In genomic region chr17:2071024-2071385, GRCh38 we compare ENCODE assay signal across 8 cellular contexts. TPM values are rescaled to one million over a fixed set of nuclear protein-coding genes. Genes with fewer than 3 reads are reported as not detected.
DNase-seq lines count a peak whose midpoint lies in the region; ATAC-seq and TF ChIP-seq lines count a peak whose summit lies in the region.
"Had no signal": no experiment of that assay in that cellular context is flagged by ENCODE, and none has a peak within 500 bp of the region (broad histone marks: within the 10 kb centered on the region; RNA-seq: fewer than 3 reads in every experiment).

No MANE protein-coding gene starts in this region.

- H3K27me3 ChIP-seq in CD8-positive, alpha-beta memory T cell (ENCODE audit: insufficient read depth, low read length, poor library complexity, severe bottlenecking) = no peaks in the 10 kb centered on the region

- peaks cover 29% of the 10 kb centered on the region for H3K4me1 ChIP-seq in CD8-positive, alpha-beta memory T cell (ENCODE audit: insufficient read depth, low read length)

- no peaks in the 10 kb centered on the region for H3K9me3 Mint-ChIP-seq in CD8-positive, alpha-beta memory T cell
- no peaks in the 10 kb centered on the region for H3K9me3 Mint-ChIP-seq in activated CD8-positive, alpha-beta T cell treated with anti-CD3 and anti-CD28 coated beads for 36 hours
- H3K9me3 Mint-ChIP-seq in nephron = no peaks in the 10 kb centered on the region
- H3K9me3 Mint-ChIP-seq in chondrocyte (ENCODE audit: low read depth) = no peaks in the 10 kb centered on the region

- no peak overlapping the region for H3K27ac ChIP-seq in CD8-positive, alpha-beta memory T cell (ENCODE audit: low read depth, low read length)

- peaks cover 4% of the 10 kb centered on the region for H3K36me3 ChIP-seq in CD8-positive, alpha-beta memory T cell (ENCODE audit: insufficient read depth, low read length)

- CTCF ChIA-PET in CD8-positive, alpha-beta memory T cell (lab: Charles Lee) = interaction anchor here (1.1 to 6.1 kb wide), 2 partner anchors 14 to 16 kb away, joined by 3 to 57 read pairs; partner anchors contain the start of gene HIC1
- CTCF ChIA-PET in activated CD8-positive, alpha-beta T cell treated with anti-CD3 and anti-CD28 coated beads for 36 hours (lab: Charles Lee) = interaction anchor here (0.7 to 10.3 kb wide), 6 partner anchors 11 to 217 kb away, joined by 3 to 121 read pairs (median 11); partner anchors contain the start of gene HIC1

- ATAC-seq in activated CD8-positive, alpha-beta T cell treated with anti-CD3 and anti-CD28 coated beads for 36 hours = no peak
- ATAC-seq in HG03439 (IDR thresholded peaks at IDR 0.05; ENCODE audit: unreplicated experiment) (no peak), HG03460 (IDR thresholded peaks at IDR 0.05; ENCODE audit: unreplicated experiment) (no peak)

- no peaks in the 10 kb centered on the region for H3K27me3 Mint-ChIP-seq in CD8-positive, alpha-beta memory T cell
- no peaks in the 10 kb centered on the region for H3K27me3 Mint-ChIP-seq in activated CD8-positive, alpha-beta T cell treated with anti-CD3 and anti-CD28 coated beads for 36 hours
- H3K27me3 Mint-ChIP-seq in nephron (ENCODE audit: low read depth) (no peaks in the 10 kb centered on the region), chondrocyte (ENCODE audit: low read depth) (no peaks in the 10 kb centered on the region)

- no peak for TF ChIP-seq CTCF in activated CD8-positive, alpha-beta T cell treated with anti-CD3 and anti-CD28 coated beads for 36 hours (IDR thresholded peaks at IDR 0.05)
- no peak for TF ChIP-seq CTCF in nephron (IDR thresholded peaks at IDR 0.05; ENCODE audit: unreplicated experiment in 3 of 3)
- TF ChIP-seq CTCF in chondrocyte (IDR thresholded peaks at IDR 0.05) = no peak

- H3K4me3 ChIP-seq in CD8-positive, alpha-beta memory T cell (ENCODE audit: low read length) = no peak overlapping the region

- H3K4me1 Mint-ChIP-seq in CD8-positive, alpha-beta memory T cell = peaks cover 34 to 67% (median 50%) of the 10 kb centered on the region in 3 donors
- H3K4me1 Mint-ChIP-seq in activated CD8-positive, alpha-beta T cell treated with anti-CD3 and anti-CD28 coated beads for 36 hours (ENCODE audit: low read depth) = peaks cover 53% of the 10 kb centered on the region
- H3K4me1 Mint-ChIP-seq in nephron (peaks cover 78% of the 10 kb centered on the region), chondrocyte (ENCODE audit: low read depth) (peaks cover 61% of the 10 kb centered on the region)

- POLR2A ChIA-PET in CD8-positive, alpha-beta memory T cell (lab: Charles Lee) = interaction anchor here (0.8 to 1.4 kb wide), 2 partner anchors 10 to 19 kb away, joined by 3 read pairs; no protein-coding TSS in a partner anchor
- POLR2A ChIA-PET in activated CD8-positive, alpha-beta T cell treated with anti-CD3 and anti-CD28 coated beads for 36 hours (lab: Charles Lee) = interaction anchor here (1.2 to 5.4 kb wide), 3 partner anchors 11 to 17 kb away, joined by 4 to 46 read pairs (median 14); partner anchors contain the start of gene HIC1

- peaks cover 0 to 55% (median 21%) of the 10 kb centered on the region in 3 donors for H3K36me3 Mint-ChIP-seq in CD8-positive, alpha-beta memory T cell
- H3K36me3 Mint-ChIP-seq in activated CD8-positive, alpha-beta T cell treated with anti-CD3 and anti-CD28 coated beads for 36 hours (ENCODE audit: low read depth) = peaks cover 63% of the 10 kb centered on the region
- H3K36me3 Mint-ChIP-seq in nephron (ENCODE audit: low read depth) = peaks cover 46% of the 10 kb centered on the region
- H3K36me3 Mint-ChIP-seq in chondrocyte (ENCODE audit: low read depth) = peaks cover 6% of the 10 kb centered on the region

- intact Hi-C loops in activated CD8-positive, alpha-beta T cell treated with anti-CD3 and anti-CD28 coated beads for 36 hours (cut with micrococcal nuclease) = loop anchor here (2.0 kb wide), 1 partner anchor 16 kb away; no protein-coding TSS in a partner anchor

- no peaks in the 10 kb centered on the region for H3K9me3 ChIP-seq in CD8-positive, alpha-beta memory T cell (ENCODE audit: low read length)

- H3K27ac Mint-ChIP-seq in CD8-positive, alpha-beta memory T cell = peak overlapping the region; percentile 13 to 87 (median 82)
- H3K27ac Mint-ChIP-seq in activated CD8-positive, alpha-beta T cell treated with anti-CD3 and anti-CD28 coated beads for 36 hours = peak overlapping the region; percentile 76
- peak overlapping the region; percentile 92 to 93 (median 93) for H3K27ac Mint-ChIP-seq in nephron
- no peak overlapping the region for H3K27ac Mint-ChIP-seq in chondrocyte (ENCODE audit: unreplicated experiment)

- no peak for DNase-seq in CD8-positive, alpha-beta memory T cell
- DNase-seq in activated CD8-positive, alpha-beta T cell treated with anti-CD3 and anti-CD28 coated beads for 36 hours = no peak
- DNase-seq in chondrocyte (ENCODE audit: low spot score) = no peak
- DNase-seq: kidney glomerular epithelial cell, MM.1S had no signal

- H3K4me3 Mint-ChIP-seq in CD8-positive, alpha-beta memory T cell = peak overlapping the region in 1 of 7 donors; percentile 69
- H3K4me3 Mint-ChIP-seq in activated CD8-positive, alpha-beta T cell treated with anti-CD3 and anti-CD28 coated beads for 36 hours = peak overlapping the region; percentile 21
- H3K4me3 Mint-ChIP-seq in nephron = no peak overlapping the region
- no peak overlapping the region for H3K4me3 Mint-ChIP-seq in chondrocyte (ENCODE audit: unreplicated experiment)

RNA-seq across cellular contexts. Expression of gene HIC1, which starts 16.1 kb away (rescaled TPM):
- 10 to 100 TPM; 39.5 to 42.7 TPM for total RNA-seq in CD8-positive, alpha-beta memory T cell
- 1.3 TPM for polyA plus RNA-seq in CD8-positive, alpha-beta memory T cell
- total RNA-seq in activated CD8-positive, alpha-beta T cell treated with anti-CD3 and anti-CD28 coated beads for 36 hours = 10 to 100 TPM; 35.1 TPM
- 3.3 to 9.0 TPM (median 8.8 TPM) in 3 replicates for total RNA-seq in chondrocyte

RNA-seq across cellular contexts. Expression of gene OVCA2, which starts 29.2 kb away (rescaled TPM):
- total RNA-seq in CD8-positive, alpha-beta memory T cell = 10 to 100 TPM; 54.2 to 56.2 TPM
- 60.0 TPM for polyA plus RNA-seq in CD8-positive, alpha-beta memory T cell
- 10 to 100 TPM; 28.0 to 28.5 TPM for total RNA-seq in activated CD8-positive, alpha-beta T cell treated with anti-CD3 and anti-CD28 coated beads for 36 hours
- total RNA-seq in chondrocyte = 26.6 to 30.2 TPM (median 30.1 TPM) in 3 replicates

RNA-seq across cellular contexts. Expression of gene DPH1, which starts 41.1 kb away (rescaled TPM):
- 10 to 100 TPM; 38.5 to 43.8 TPM for total RNA-seq in CD8-positive, alpha-beta memory T cell
- polyA plus RNA-seq in CD8-positive, alpha-beta memory T cell = 33.2 TPM
- total RNA-seq in activated CD8-positive, alpha-beta T cell treated with anti-CD3 and anti-CD28 coated beads for 36 hours = 10 to 100 TPM; 27.8 to 32.5 TPM
- 29.4 to 43.1 TPM (median 31.3 TPM) in 3 replicates for total RNA-seq in chondrocyte

RNA-seq across cellular contexts. Expression of gene RTN4RL1, which starts 45.9 kb away (rescaled TPM):
- 1 to 10 TPM; 1.0 to 1.2 TPM for total RNA-seq in CD8-positive, alpha-beta memory T cell
- 0.32 TPM for polyA plus RNA-seq in CD8-positive, alpha-beta memory T cell
- total RNA-seq in activated CD8-positive, alpha-beta T cell treated with anti-CD3 and anti-CD28 coated beads for 36 hours = under 1 TPM; 0.27 to 0.49 TPM
- total RNA-seq in chondrocyte = 0.47 to 0.95 TPM (median 0.68 TPM) in 3 replicates
